1 cellular context compared by ENCODE assay signal in the genomic region with DNA sequence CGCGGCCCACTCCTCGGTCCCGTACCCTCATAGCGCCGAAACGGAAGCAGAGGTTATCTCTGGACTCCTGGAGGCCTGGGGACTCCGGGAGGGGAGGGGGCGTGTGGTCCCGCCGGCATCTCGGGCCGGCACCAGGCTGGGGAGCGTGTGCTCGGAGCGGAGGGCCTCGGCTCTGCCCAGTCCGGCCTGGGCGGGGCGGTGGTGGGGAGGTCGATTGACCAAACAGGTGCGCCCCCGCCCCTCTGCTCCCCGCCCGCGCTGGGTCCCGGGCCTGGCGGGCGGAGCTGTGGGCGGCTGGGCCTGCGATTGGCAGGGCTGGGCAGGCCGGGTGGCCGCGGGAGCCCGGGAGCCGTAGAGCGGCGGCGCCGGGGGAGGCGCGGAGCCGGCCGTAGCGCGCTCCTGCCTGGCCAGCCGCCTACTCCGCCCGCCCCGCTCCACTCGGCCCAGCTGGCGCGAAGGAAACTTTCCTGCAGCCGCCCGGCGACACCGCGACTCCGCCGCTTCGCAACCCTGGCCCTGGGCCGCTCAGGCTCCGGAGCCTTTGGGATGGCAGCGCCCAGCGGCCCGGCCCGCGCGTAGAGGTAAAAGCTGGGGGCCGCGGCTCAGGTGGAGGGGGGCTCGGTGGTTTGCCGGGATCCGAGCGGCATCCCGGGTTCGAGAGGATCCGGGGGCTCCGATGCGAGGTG.
TF ChIP-seq lines count a peak whose summit lies in the region.

No MANE protein-coding gene starts in this region.

TF ChIP-seq in HepG2, 621 proteins besides CTCF, POLR2A, EP300 and RAD21 (continued from another document and continues in another):
- TF ChIP-seq, protein P1, sequence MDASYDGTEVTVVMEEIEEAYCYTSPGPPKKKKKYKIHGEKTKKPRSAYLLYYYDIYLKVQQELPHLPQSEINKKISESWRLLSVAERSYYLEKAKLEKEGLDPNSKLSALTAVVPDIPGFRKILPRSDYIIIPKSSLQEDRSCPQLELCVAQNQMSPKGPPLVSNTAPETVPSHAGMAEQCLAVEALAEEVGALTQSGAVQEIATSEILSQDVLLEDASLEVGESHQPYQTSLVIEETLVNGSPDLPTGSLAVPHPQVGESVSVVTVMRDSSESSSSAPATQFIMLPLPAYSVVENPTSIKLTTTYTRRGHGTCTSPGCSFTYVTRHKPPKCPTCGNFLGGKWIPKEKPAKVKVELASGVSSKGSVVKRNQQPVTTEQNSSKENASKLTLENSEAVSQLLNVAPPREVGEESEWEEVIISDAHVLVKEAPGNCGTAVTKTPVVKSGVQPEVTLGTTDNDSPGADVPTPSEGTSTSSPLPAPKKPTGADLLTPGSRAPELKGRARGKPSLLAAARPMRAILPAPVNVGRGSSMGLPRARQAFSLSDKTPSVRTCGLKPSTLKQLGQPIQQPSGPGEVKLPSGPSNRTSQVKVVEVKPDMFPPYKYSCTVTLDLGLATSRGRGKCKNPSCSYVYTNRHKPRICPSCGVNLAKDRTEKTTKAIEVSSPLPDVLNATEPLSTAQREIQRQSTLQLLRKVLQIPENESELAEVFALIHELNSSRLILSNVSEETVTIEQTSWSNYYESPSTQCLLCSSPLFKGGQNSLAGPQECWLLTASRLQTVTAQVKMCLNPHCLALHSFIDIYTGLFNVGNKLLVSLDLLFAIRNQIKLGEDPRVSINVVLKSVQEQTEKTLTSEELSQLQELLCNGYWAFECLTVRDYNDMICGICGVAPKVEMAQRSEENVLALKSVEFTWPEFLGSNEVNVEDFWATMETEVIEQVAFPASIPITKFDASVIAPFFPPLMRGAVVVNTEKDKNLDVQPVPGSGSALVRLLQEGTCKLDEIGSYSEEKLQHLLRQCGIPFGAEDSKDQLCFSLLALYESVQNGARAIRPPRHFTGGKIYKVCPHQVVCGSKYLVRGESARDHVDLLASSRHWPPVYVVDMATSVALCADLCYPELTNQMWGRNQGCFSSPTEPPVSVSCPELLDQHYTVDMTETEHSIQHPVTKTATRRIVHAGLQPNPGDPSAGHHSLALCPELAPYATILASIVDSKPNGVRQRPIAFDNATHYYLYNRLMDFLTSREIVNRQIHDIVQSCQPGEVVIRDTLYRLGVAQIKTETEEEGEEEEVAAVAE (CRISPR knock-in tag; IDR thresholded peaks at IDR 0.05; ENCODE audit: borderline replicate concordance), result no peak
- TF ChIP-seq, protein P2, sequence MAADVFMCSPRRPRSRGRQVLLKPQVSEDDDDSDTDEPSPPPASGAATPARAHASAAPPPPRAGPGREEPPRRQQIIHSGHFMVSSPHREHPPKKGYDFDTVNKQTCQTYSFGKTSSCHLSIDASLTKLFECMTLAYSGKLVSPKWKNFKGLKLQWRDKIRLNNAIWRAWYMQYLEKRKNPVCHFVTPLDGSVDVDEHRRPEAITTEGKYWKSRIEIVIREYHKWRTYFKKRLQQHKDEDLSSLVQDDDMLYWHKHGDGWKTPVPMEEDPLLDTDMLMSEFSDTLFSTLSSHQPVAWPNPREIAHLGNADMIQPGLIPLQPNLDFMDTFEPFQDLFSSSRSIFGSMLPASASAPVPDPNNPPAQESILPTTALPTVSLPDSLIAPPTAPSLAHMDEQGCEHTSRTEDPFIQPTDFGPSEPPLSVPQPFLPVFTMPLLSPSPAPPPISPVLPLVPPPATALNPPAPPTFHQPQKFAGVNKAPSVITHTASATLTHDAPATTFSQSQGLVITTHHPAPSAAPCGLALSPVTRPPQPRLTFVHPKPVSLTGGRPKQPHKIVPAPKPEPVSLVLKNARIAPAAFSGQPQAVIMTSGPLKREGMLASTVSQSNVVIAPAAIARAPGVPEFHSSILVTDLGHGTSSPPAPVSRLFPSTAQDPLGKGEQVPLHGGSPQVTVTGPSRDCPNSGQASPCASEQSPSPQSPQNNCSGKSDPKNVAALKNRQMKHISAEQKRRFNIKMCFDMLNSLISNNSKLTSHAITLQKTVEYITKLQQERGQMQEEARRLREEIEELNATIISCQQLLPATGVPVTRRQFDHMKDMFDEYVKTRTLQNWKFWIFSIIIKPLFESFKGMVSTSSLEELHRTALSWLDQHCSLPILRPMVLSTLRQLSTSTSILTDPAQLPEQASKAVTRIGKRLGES (CRISPR knock-in tag; IDR thresholded peaks at IDR 0.05; ENCODE audit: borderline replicate concordance), result no peak
- TF ChIP-seq KMT2A (CRISPR knock-in tag; IDR thresholded peaks at IDR 0.05) (0 out of 2 replicates have a peak, but pooled peaks have one; percentile 43), ZNF383 (CRISPR knock-in tag; IDR thresholded peaks at IDR 0.05; ENCODE audit: borderline replicate concordance) (no peak), ATF7-NPFF (CRISPR knock-in tag; IDR thresholded peaks at IDR 0.05; ENCODE audit: low read depth) (0 out of 2 replicates have a peak, but pooled peaks have one; percentile 61), ONECUT2 (CRISPR knock-in tag; IDR thresholded peaks at IDR 0.05) (peak; percentile 81), ZNF546 (CRISPR knock-in tag; conservative IDR thresholded peaks at IDR 0.05) (no peak), HNRNPL (IDR thresholded peaks at IDR 0.05; ENCODE audit: low read depth, low read length) (no peak), ZKSCAN8 (CRISPR knock-in tag; IDR thresholded peaks at IDR 0.05; ENCODE audit: borderline replicate concordance) (no peak), ZNF34 (CRISPR knock-in tag; IDR thresholded peaks at IDR 0.05; ENCODE audit: borderline replicate concordance) (0 out of 2 replicates have a peak, but pooled peaks have one; percentile 34), SAP130 (CRISPR knock-in tag; IDR thresholded peaks at IDR 0.05; ENCODE audit: low read depth) (peak; percentile 51), ZSCAN31 (CRISPR knock-in tag; IDR thresholded peaks at IDR 0.05; ENCODE audit: low read depth) (no peak), MYC (CRISPR knock-in tag; IDR thresholded peaks at IDR 0.05; ENCODE audit: borderline replicate concordance) (peak; percentile 26; the same call in 1 of the 2 replicates), RBAK (CRISPR knock-in tag; IDR thresholded peaks at IDR 0.05) (no peak), CHCHD3 (CRISPR knock-in tag; IDR thresholded peaks at IDR 0.05) (no peak), KDM5A (IDR thresholded peaks at IDR 0.05; ENCODE audit: borderline replicate concordance, low read length) (no peak), EZH2 (conservative IDR thresholded peaks at IDR 0.05; ENCODE audit: low read depth, low read length) (no peak), ZNF629 (CRISPR knock-in tag; conservative IDR thresholded peaks at IDR 0.05) (no peak), DR1 (CRISPR knock-in tag; IDR thresholded peaks at IDR 0.05) (no peak), CHD2 (IDR thresholded peaks at IDR 0.05; ENCODE audit: low read depth, low read length) (no peak), TBX2 (CRISPR knock-in tag; IDR thresholded peaks at IDR 0.05; ENCODE audit: borderline replicate concordance) (0 out of 2 replicates have a peak, but pooled peaks have one; percentile 23)
- TF ChIP-seq, protein P3, sequence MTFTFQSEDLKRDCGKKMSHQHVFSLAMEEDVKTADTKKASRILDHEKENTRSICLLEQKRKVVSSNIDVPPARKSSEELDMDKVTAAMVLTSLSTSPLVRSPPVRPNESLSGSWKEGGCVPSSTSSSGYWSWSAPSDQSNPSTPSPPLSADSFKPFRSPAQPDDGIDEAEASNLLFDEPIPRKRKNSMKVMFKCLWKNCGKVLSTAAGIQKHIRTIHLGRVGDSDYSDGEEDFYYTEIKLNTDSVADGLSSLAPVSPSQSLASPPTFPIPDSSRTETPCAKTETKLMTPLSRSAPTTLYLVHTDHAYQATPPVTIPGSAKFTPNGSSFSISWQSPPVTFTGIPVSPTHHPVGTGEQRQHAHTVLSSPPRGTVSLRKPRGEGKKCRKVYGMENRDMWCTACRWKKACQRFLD (CRISPR knock-in tag; IDR thresholded peaks at IDR 0.05; ENCODE audit: borderline replicate concordance), result no peak
- TF ChIP-seq, protein P4, sequence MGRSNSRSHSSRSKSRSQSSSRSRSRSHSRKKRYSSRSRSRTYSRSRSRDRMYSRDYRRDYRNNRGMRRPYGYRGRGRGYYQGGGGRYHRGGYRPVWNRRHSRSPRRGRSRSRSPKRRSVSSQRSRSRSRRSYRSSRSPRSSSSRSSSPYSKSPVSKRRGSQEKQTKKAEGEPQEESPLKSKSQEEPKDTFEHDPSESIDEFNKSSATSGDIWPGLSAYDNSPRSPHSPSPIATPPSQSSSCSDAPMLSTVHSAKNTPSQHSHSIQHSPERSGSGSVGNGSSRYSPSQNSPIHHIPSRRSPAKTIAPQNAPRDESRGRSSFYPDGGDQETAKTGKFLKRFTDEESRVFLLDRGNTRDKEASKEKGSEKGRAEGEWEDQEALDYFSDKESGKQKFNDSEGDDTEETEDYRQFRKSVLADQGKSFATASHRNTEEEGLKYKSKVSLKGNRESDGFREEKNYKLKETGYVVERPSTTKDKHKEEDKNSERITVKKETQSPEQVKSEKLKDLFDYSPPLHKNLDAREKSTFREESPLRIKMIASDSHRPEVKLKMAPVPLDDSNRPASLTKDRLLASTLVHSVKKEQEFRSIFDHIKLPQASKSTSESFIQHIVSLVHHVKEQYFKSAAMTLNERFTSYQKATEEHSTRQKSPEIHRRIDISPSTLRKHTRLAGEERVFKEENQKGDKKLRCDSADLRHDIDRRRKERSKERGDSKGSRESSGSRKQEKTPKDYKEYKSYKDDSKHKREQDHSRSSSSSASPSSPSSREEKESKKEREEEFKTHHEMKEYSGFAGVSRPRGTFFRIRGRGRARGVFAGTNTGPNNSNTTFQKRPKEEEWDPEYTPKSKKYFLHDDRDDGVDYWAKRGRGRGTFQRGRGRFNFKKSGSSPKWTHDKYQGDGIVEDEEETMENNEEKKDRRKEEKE (IDR thresholded peaks at IDR 0.05), result no peak
- TF ChIP-seq, protein P5, sequence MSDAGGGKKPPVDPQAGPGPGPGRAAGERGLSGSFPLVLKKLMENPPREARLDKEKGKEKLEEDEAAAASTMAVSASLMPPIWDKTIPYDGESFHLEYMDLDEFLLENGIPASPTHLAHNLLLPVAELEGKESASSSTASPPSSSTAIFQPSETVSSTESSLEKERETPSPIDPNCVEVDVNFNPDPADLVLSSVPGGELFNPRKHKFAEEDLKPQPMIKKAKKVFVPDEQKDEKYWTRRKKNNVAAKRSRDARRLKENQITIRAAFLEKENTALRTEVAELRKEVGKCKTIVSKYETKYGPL (CRISPR knock-in tag; IDR thresholded peaks at IDR 0.05), result no peak
- TF ChIP-seq, protein P6, sequence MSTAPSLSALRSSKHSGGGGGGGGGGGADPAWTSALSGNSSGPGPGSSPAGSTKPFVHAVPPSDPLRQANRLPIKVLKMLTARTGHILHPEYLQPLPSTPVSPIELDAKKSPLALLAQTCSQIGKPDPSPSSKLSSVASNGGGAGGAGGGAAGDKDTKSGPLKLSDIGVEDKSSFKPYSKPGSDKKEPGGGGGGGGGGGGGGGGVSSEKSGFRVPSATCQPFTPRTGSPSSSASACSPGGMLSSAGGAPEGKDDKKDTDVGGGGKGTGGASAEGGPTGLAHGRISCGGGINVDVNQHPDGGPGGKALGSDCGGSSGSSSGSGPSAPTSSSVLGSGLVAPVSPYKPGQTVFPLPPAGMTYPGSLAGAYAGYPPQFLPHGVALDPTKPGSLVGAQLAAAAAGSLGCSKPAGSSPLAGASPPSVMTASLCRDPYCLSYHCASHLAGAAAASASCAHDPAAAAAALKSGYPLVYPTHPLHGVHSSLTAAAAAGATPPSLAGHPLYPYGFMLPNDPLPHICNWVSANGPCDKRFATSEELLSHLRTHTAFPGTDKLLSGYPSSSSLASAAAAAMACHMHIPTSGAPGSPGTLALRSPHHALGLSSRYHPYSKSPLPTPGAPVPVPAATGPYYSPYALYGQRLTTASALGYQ (CRISPR knock-in tag; IDR thresholded peaks at IDR 0.05), result no peak
- TF ChIP-seq, protein P7, sequence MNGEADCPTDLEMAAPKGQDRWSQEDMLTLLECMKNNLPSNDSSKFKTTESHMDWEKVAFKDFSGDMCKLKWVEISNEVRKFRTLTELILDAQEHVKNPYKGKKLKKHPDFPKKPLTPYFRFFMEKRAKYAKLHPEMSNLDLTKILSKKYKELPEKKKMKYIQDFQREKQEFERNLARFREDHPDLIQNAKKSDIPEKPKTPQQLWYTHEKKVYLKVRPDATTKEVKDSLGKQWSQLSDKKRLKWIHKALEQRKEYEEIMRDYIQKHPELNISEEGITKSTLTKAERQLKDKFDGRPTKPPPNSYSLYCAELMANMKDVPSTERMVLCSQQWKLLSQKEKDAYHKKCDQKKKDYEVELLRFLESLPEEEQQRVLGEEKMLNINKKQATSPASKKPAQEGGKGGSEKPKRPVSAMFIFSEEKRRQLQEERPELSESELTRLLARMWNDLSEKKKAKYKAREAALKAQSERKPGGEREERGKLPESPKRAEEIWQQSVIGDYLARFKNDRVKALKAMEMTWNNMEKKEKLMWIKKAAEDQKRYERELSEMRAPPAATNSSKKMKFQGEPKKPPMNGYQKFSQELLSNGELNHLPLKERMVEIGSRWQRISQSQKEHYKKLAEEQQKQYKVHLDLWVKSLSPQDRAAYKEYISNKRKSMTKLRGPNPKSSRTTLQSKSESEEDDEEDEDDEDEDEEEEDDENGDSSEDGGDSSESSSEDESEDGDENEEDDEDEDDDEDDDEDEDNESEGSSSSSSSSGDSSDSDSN (CRISPR knock-in tag; IDR thresholded peaks at IDR 0.05), result peak; percentile 82
- TF ChIP-seq, protein P8, sequence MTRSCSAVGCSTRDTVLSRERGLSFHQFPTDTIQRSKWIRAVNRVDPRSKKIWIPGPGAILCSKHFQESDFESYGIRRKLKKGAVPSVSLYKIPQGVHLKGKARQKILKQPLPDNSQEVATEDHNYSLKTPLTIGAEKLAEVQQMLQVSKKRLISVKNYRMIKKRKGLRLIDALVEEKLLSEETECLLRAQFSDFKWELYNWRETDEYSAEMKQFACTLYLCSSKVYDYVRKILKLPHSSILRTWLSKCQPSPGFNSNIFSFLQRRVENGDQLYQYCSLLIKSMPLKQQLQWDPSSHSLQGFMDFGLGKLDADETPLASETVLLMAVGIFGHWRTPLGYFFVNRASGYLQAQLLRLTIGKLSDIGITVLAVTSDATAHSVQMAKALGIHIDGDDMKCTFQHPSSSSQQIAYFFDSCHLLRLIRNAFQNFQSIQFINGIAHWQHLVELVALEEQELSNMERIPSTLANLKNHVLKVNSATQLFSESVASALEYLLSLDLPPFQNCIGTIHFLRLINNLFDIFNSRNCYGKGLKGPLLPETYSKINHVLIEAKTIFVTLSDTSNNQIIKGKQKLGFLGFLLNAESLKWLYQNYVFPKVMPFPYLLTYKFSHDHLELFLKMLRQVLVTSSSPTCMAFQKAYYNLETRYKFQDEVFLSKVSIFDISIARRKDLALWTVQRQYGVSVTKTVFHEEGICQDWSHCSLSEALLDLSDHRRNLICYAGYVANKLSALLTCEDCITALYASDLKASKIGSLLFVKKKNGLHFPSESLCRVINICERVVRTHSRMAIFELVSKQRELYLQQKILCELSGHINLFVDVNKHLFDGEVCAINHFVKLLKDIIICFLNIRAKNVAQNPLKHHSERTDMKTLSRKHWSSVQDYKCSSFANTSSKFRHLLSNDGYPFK (CRISPR knock-in tag; IDR thresholded peaks at IDR 0.05; ENCODE audit: borderline replicate concordance), result no peak
- TF ChIP-seq, protein P9, sequence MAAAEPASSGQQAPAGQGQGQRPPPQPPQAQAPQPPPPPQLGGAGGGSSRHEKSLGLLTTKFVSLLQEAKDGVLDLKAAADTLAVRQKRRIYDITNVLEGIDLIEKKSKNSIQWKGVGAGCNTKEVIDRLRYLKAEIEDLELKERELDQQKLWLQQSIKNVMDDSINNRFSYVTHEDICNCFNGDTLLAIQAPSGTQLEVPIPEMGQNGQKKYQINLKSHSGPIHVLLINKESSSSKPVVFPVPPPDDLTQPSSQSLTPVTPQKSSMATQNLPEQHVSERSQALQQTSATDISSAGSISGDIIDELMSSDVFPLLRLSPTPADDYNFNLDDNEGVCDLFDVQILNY (CRISPR knock-in tag; conservative IDR thresholded peaks at IDR 0.05), result no peak
- TF ChIP-seq, protein P10, sequence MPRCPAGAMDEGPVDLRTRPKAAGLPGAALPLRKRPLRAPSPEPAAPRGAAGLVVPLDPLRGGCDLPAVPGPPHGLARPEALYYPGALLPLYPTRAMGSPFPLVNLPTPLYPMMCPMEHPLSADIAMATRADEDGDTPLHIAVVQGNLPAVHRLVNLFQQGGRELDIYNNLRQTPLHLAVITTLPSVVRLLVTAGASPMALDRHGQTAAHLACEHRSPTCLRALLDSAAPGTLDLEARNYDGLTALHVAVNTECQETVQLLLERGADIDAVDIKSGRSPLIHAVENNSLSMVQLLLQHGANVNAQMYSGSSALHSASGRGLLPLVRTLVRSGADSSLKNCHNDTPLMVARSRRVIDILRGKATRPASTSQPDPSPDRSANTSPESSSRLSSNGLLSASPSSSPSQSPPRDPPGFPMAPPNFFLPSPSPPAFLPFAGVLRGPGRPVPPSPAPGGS (CRISPR knock-in tag; IDR thresholded peaks at IDR 0.05), result no peak
